ENCODE assay signal across 8 cellular contexts in the genomic region with DNA sequence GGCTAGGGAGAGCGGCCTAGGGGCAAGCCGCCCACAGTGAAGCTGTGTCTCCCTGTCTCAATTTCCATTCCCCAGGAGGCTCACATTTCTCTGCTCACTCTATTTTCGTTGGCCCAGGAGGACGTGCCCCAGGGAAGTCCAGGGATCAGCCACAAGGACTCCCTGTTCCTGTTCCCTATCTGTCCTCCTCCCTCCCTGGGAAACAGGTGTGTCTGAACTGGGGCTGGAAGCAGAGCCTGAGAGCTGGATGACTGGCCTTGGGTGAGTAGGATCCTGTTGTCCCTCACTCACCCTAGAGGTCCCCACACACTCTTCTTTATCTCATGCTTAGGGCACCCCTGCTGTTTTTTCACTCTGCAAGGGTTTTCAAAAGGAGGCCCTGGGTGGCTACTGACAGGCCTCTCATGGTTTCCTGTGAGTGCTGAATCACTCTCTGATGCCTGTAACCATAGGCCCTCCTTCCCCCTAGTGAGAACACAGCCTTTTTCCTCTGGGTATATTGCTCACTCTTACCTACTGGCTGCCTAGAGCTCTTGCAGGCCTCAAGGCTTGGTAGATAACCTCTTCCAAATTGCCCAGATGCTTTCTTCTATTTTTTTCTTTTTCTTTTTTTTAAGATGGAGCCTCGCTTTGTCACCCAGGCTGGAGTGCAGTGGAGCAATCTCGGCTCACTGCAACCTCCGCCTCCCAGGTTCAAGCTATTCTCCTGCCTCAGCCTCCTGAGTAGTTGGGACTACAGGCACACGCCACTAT. TPM values are rescaled to one million over a fixed set of nuclear protein-coding genes. Genes with fewer than 3 reads are reported as not detected.
DNase-seq lines count a peak whose midpoint lies in the region; FAIRE-seq and TF ChIP-seq lines count a peak whose summit lies in the region.

No MANE protein-coding gene starts in this region.

- DNase-seq in NK-92 treated with Interleukin-12 subunit alpha and Interleukin-12 subunit beta, amount 100 ng/mL, for 24 hours (lab: John Stamatoyannopoulos, UW), result peak; percentile 55
- no peak for DNase-seq in NK-92 (lab: John Stamatoyannopoulos, UW; ENCODE audit: unreplicated experiment)
- peak; percentile 87 for DNase-seq in activated CD4-positive, alpha-beta T cell treated with anti-CD3 and anti-CD28 coated beads, Interleukin-2, amount 10 ng/mL, durations not matched to agents 24 days and 14 days
- DNase-seq in epithelial cell of esophagus (ENCODE audit: low read depth), result peak; percentile 75
- peak; percentile 46 to 49 for DNase-seq in stimulated activated CD8-positive, alpha-beta memory T cell treated with anti-CD3 and anti-CD28 coated beads, Interleukin-7, amount 100 ng/mL, for 4 hours (ENCODE audit: low read depth in 2 of 2)
- no peak for DNase-seq in kidney
- no peak for DNase-seq in HTR-8/SVneo (ENCODE audit: insufficient read length, low spot score)
- no peak for DNase-seq in H54 (ENCODE audit: insufficient read length, low spot score)

- peaks cover 18% of the 10 kb centered on the region for H3K36me3 Mint-ChIP-seq in activated CD4-positive, alpha-beta T cell treated with anti-CD3 and anti-CD28 coated beads, Interleukin-2, amount 10 ng/mL, durations not matched to agents 24 days and 14 days (ENCODE audit: low read depth)

- no peaks in the 10 kb centered on the region for H3K9me3 ChIP-seq in kidney (ENCODE audit: control insufficient read depth in 1 of 2, low read length in 2 of 2)

- no peak overlapping the region for H3K27ac ChIP-seq in kidney (ENCODE audit: low read depth in 2 of 2, low read length in 2 of 2)

- FAIRE-seq in kidney (lab: Jason Lieb, UNC), result no peak
- FAIRE-seq in HTR-8/SVneo (lab: Jason Lieb, UNC), result no peak
- FAIRE-seq in H54 (lab: Jason Lieb, UNC), result no peak

- no peaks in the 10 kb centered on the region for H3K9me3 Mint-ChIP-seq in activated CD4-positive, alpha-beta T cell treated with anti-CD3 and anti-CD28 coated beads, Interleukin-2, amount 10 ng/mL, durations not matched to agents 24 days and 14 days

- H3K4me3 ChIP-seq in epithelial cell of esophagus (ENCODE audit: low read length) (no peak overlapping the region), kidney (ENCODE audit: low read length in 2 of 2) (no peak overlapping the region)

- intact Hi-C loops in activated CD4-positive, alpha-beta T cell treated with anti-CD3 and anti-CD28 coated beads, Interleukin-2, amount 10 ng/mL, durations not matched to agents 24 days and 14 days (cut with micrococcal nuclease), result no loop called here
- intact Hi-C loops in kidney (cut with DNase I), result no loop called here

- peaks cover 44% of the 10 kb centered on the region for H3K4me1 Mint-ChIP-seq in activated CD4-positive, alpha-beta T cell treated with anti-CD3 and anti-CD28 coated beads, Interleukin-2, amount 10 ng/mL, durations not matched to agents 24 days and 14 days

- no peaks in the 10 kb centered on the region for H3K36me3 ChIP-seq in kidney (ENCODE audit: control insufficient read depth in 1 of 2, insufficient read depth in 2 of 2, low read length in 2 of 2)

- peak overlapping the region; percentile 68 for H3K4me3 Mint-ChIP-seq in activated CD4-positive, alpha-beta T cell treated with anti-CD3 and anti-CD28 coated beads, Interleukin-2, amount 10 ng/mL, durations not matched to agents 24 days and 14 days

- no peaks in the 10 kb centered on the region for H3K27me3 Mint-ChIP-seq in activated CD4-positive, alpha-beta T cell treated with anti-CD3 and anti-CD28 coated beads, Interleukin-2, amount 10 ng/mL, durations not matched to agents 24 days and 14 days

- peak overlapping the region; percentile 98 for H3K27ac Mint-ChIP-seq in activated CD4-positive, alpha-beta T cell treated with anti-CD3 and anti-CD28 coated beads, Interleukin-2, amount 10 ng/mL, durations not matched to agents 24 days and 14 days

- no peak overlapping the region for H3K9ac ChIP-seq in kidney (ENCODE audit: low read length in 2 of 2)

- TF ChIP-seq CTCF in epithelial cell of esophagus (IDR thresholded peaks at IDR 0.05; ENCODE audit: insufficient read depth, low read depth, low read length, missing control alignments), result no peak
- no peak for TF ChIP-seq CTCF in kidney (IDR thresholded peaks at IDR 0.05; ENCODE audit: borderline replicate concordance, extremely low read depth, insufficient read depth)

- no peak for TF ChIP-seq POLR2A in H54 (IDR thresholded peaks at IDR 0.05; ENCODE audit: low read depth, low read length)

- peaks cover 4 to 20% of the 10 kb centered on the region in 2 donors for H3K4me1 ChIP-seq in kidney (ENCODE audit: control insufficient read depth in 1 of 2, insufficient read depth in 1 of 2, low read depth in 1 of 2, low read length in 2 of 2)

RNA-seq across cellular contexts. Expression of a gene that starts 3.3 kb away (rescaled TPM):
- 99.5 and 111 TPM in 2 replicates for total RNA-seq in activated CD4-positive, alpha-beta T cell treated with anti-CD3 and anti-CD28 coated beads, Interleukin-2, amount 10 ng/mL, durations not matched to agents 24 days and 14 days
- 26.2 TPM for total RNA-seq in kidney
- polyA plus RNA-seq in kidney (ENCODE audit: insufficient read depth, low read depth, low replicate concordance), result 24.2 TPM

RNA-seq across cellular contexts. Expression of a gene that starts 4.0 kb away (rescaled TPM):
- total RNA-seq in activated CD4-positive, alpha-beta T cell treated with anti-CD3 and anti-CD28 coated beads, Interleukin-2, amount 10 ng/mL, durations not matched to agents 24 days and 14 days, result 40.8 and 41.9 TPM in 2 replicates
- total RNA-seq in kidney, result 19.6 TPM
- 8.2 TPM for polyA plus RNA-seq in kidney (ENCODE audit: insufficient read depth, low read depth, low replicate concordance)

RNA-seq across cellular contexts. Expression of a gene that starts 19.4 kb away (rescaled TPM):
- total RNA-seq in activated CD4-positive, alpha-beta T cell treated with anti-CD3 and anti-CD28 coated beads, Interleukin-2, amount 10 ng/mL, durations not matched to agents 24 days and 14 days, result 132 and 144 TPM in 2 replicates
- total RNA-seq in kidney, result 50.7 TPM
- polyA plus RNA-seq in kidney (ENCODE audit: insufficient read depth, low read depth, low replicate concordance), result 28.7 TPM

RNA-seq across cellular contexts. Expression of a gene that starts 37.3 kb away (rescaled TPM):
- total RNA-seq in activated CD4-positive, alpha-beta T cell treated with anti-CD3 and anti-CD28 coated beads, Interleukin-2, amount 10 ng/mL, durations not matched to agents 24 days and 14 days, result 1.4 and 1.5 TPM in 2 replicates
- not detected for total RNA-seq in kidney
- not detected for polyA plus RNA-seq in kidney (ENCODE audit: insufficient read depth, low read depth, low replicate concordance)

Comparison
In these comparisons a context has a peak if more than half of its experiments do, and no peak if none do; other contexts are left out.
1. DNase-seq: peak in NK-92 treated with Interleukin-12 subunit alpha and Interleukin-12 subunit beta, amount 100 ng/mL, for 24 hours (single experiment), activated CD4-positive, alpha-beta T cell treated with anti-CD3 and anti-CD28 coated beads, Interleukin-2, amount 10 ng/mL, durations not matched to agents 24 days and 14 days (single experiment), epithelial cell of esophagus (single experiment) and stimulated activated CD8-positive, alpha-beta memory T cell treated with anti-CD3 and anti-CD28 coated beads, Interleukin-7, amount 100 ng/mL, for 4 hours (2 of 2); none in NK-92 (single experiment), kidney (single experiment), HTR-8/SVneo (single experiment) and H54 (single experiment).